Comparison of ENCODE assay signal across 2 cellular contexts in genomic region chr17:15884731-15885130, GRCh38.
A peak's percentile ranks its signal among the peaks of the same experiment; 100 is the strongest.
TF ChIP-seq lines count a peak whose summit lies in the region.

No MANE protein-coding gene starts in this region.

TF ChIP-seq in HepG2, 621 proteins besides CTCF, POLR2A, EP300 and RAD21:
- no peak for TF ChIP-seq MTA1 (CRISPR knock-in tag; IDR thresholded peaks at IDR 0.05; ENCODE audit: borderline replicate concordance)
- TF ChIP-seq HOXA5 (CRISPR knock-in tag; IDR thresholded peaks at IDR 0.05) = no peak
- no peak for TF ChIP-seq ELF4 (CRISPR knock-in tag; IDR thresholded peaks at IDR 0.05; ENCODE audit: borderline replicate concordance)
- TF ChIP-seq PRDM4 (CRISPR knock-in tag; IDR thresholded peaks at IDR 0.05; ENCODE audit: borderline replicate concordance) = no peak
- TF ChIP-seq FOSL1 (CRISPR knock-in tag; IDR thresholded peaks at IDR 0.05; ENCODE audit: borderline replicate concordance) = no peak
- no peak for TF ChIP-seq ZBTB34 (CRISPR knock-in tag; IDR thresholded peaks at IDR 0.05)
- no peak for TF ChIP-seq MZF1 (CRISPR knock-in tag; IDR thresholded peaks at IDR 0.05; ENCODE audit: borderline replicate concordance)
- no peak for TF ChIP-seq ZNF367 (CRISPR knock-in tag; IDR thresholded peaks at IDR 0.05; ENCODE audit: borderline replicate concordance)
- no peak for TF ChIP-seq KMT2A (CRISPR knock-in tag; IDR thresholded peaks at IDR 0.05)
- TF ChIP-seq HOMEZ (CRISPR knock-in tag; IDR thresholded peaks at IDR 0.05; ENCODE audit: low read depth) = no peak
- no peak for TF ChIP-seq HIC2 (CRISPR knock-in tag; IDR thresholded peaks at IDR 0.05; ENCODE audit: low read depth)

TF ChIP-seq in SK-N-SH treated with all-trans-retinoic acid at 6 μM for 48 hours, 23 proteins besides CTCF, POLR2A, EP300 and RAD21:
- TF ChIP-seq GLIS3 (CRISPR knock-in tag; IDR thresholded peaks at IDR 0.05) = no peak
- 0 out of 2 replicates have a peak, but pooled peaks have one; percentile 9 for TF ChIP-seq ZNF8 (CRISPR knock-in tag; IDR thresholded peaks at IDR 0.05)
- TF ChIP-seq ZC3H10 (CRISPR knock-in tag; IDR thresholded peaks at IDR 0.05) = no peak
- no peak for TF ChIP-seq ZFP3 (CRISPR knock-in tag; IDR thresholded peaks at IDR 0.05)
TF ChIP-seq in SK-N-SH treated with all-trans-retinoic acid at 6 μM for 48 hours: peak in this region for 1.
